8 cellular contexts compared by ENCODE assay signal in genomic region chr1:11806307-11806936, GRCh38. TPM values are rescaled to one million over a fixed set of nuclear protein-coding genes. Genes with fewer than 3 reads are reported as not detected.
DNase-seq lines count a peak whose midpoint lies in the region; ATAC-seq and TF ChIP-seq lines count a peak whose summit lies in the region.

No MANE protein-coding gene starts in this region.

- H3K9ac ChIP-seq in HUES6 (ENCODE audit: low read length) = peak overlapping the region; percentile 70

- intact Hi-C loops in left ventricle myocardium superior (cut with micrococcal nuclease) = no loop called here

- H3K4me3 ChIP-seq in HUES6 (ENCODE audit: low read depth, low read length) = peak overlapping the region; percentile 88
- H3K4me3 ChIP-seq in retinal pigment epithelial cell (ENCODE audit: low read length) = peak overlapping the region; percentile 52

- no peak for TF ChIP-seq CTCF in retinal pigment epithelial cell (conservative IDR thresholded peaks at IDR 0.05; ENCODE audit: low read depth, low read length)

- H3K27ac Mint-ChIP-seq in activated naive CD4-positive, alpha-beta T cell treated with anti-CD3 and anti-CD28 coated beads, Interleukin-2, amount 50 U/mL, for 72 hours = peak overlapping the region; percentile 90 to 97

- H3K36me3 ChIP-seq in HUES6 (ENCODE audit: control insufficient read depth, insufficient read depth, low read length) = peaks cover 43% of the 10 kb centered on the region

- peaks cover 5 to 15% of the 10 kb centered on the region in 2 donors for H3K36me3 Mint-ChIP-seq in activated naive CD4-positive, alpha-beta T cell treated with anti-CD3 and anti-CD28 coated beads, Interleukin-2, amount 50 U/mL, for 72 hours

- DNase-seq in NCI-H2081 (lab: John Stamatoyannopoulos, UW) = peak; percentile 78 to 81
- DNase-seq in NCI-H2081 treated with DMSO at 0.1 percent for 48 hours (lab: John Stamatoyannopoulos, UW) = no peak
- no peak for DNase-seq in activated naive CD4-positive, alpha-beta T cell treated with anti-CD3 and anti-CD28 coated beads, Interleukin-2, amount 50 U/mL, for 72 hours (ENCODE audit: low spot score in 2 of 2)
- no peak for DNase-seq in left ventricle myocardium superior
- no peak for DNase-seq in retinal pigment epithelial cell (ENCODE audit: low read depth)
- DNase-seq in ureter (ENCODE audit: low spot score) = no peak

- H3K27ac ChIP-seq in HUES6 (ENCODE audit: low read depth, low read length) = peak overlapping the region; percentile 35; the same call in 1 of the 2 replicates

- ATAC-seq in GM21529 (IDR thresholded peaks at IDR 0.05; ENCODE audit: unreplicated experiment) (peak; percentile 35), left ventricle myocardium superior (peak; percentile 43)
- ATAC-seq in activated naive CD4-positive, alpha-beta T cell treated with anti-CD3 and anti-CD28 coated beads, Interleukin-2, amount 50 U/mL, for 72 hours = peak; percentile 49 to 66

- H3K4me1 ChIP-seq in HUES6 (ENCODE audit: control insufficient read depth, insufficient read depth, low read length) = peaks cover 37% of the 10 kb centered on the region

- H3K9me3 Mint-ChIP-seq in activated naive CD4-positive, alpha-beta T cell treated with anti-CD3 and anti-CD28 coated beads, Interleukin-2, amount 50 U/mL, for 72 hours = no peaks in the 10 kb centered on the region

- H3K9me3 ChIP-seq in HUES6 (ENCODE audit: control insufficient read depth, insufficient read depth, low read depth, low read length) = no peaks in the 10 kb centered on the region

- H3K27me3 ChIP-seq in HUES6 (ENCODE audit: control insufficient read depth, insufficient read depth, low read length) = no peaks in the 10 kb centered on the region

RNA-seq across cellular contexts. Expression of gene CLCN6, which starts 0.4 kb away (rescaled TPM):
- 10 to 100 TPM; 14.8 to 16.6 TPM for total RNA-seq in activated naive CD4-positive, alpha-beta T cell treated with anti-CD3 and anti-CD28 coated beads, Interleukin-2, amount 50 U/mL, for 72 hours
- total RNA-seq in left ventricle myocardium superior = 15.4 TPM
- 25.9 TPM for total RNA-seq in ureter

RNA-seq across cellular contexts. Expression of gene MTHFR, which starts 0.7 kb away (rescaled TPM):
- 10 to 100 TPM; 14.8 to 18.2 TPM for total RNA-seq in activated naive CD4-positive, alpha-beta T cell treated with anti-CD3 and anti-CD28 coated beads, Interleukin-2, amount 50 U/mL, for 72 hours
- total RNA-seq in left ventricle myocardium superior = 37.9 TPM
- total RNA-seq in ureter = 55.4 TPM

RNA-seq across cellular contexts. Expression of gene NPPA, which starts 41.2 kb away (rescaled TPM):
- total RNA-seq in activated naive CD4-positive, alpha-beta T cell treated with anti-CD3 and anti-CD28 coated beads, Interleukin-2, amount 50 U/mL, for 72 hours = not detected
- total RNA-seq in left ventricle myocardium superior = 5.5 TPM
- not detected for total RNA-seq in ureter

RNA-seq across cellular contexts. Expression of gene C1orf167, which starts 44.4 kb away (rescaled TPM):
- total RNA-seq in activated naive CD4-positive, alpha-beta T cell treated with anti-CD3 and anti-CD28 coated beads, Interleukin-2, amount 50 U/mL, for 72 hours = not detected
- total RNA-seq in left ventricle myocardium superior = 2.1 TPM
- total RNA-seq in ureter = 0.68 TPM

RNA-seq across cellular contexts. Expression of gene NPPB, which starts 52.3 kb away (rescaled TPM):
- total RNA-seq in activated naive CD4-positive, alpha-beta T cell treated with anti-CD3 and anti-CD28 coated beads, Interleukin-2, amount 50 U/mL, for 72 hours = not detected
- total RNA-seq in left ventricle myocardium superior (not detected), ureter (not detected)

Comparison
In these comparisons a context has a peak if more than half of its experiments do, and no peak if none do; other contexts are left out.
1. DNase-seq: peak in NCI-H2081 (2 of 2); none in NCI-H2081 treated with DMSO at 0.1 percent for 48 hours (single experiment), activated naive CD4-positive, alpha-beta T cell treated with anti-CD3 and anti-CD28 coated beads, Interleukin-2, amount 50 U/mL, for 72 hours (0 of 2), left ventricle myocardium superior (single experiment), retinal pigment epithelial cell (single experiment) and ureter (single experiment).
2. Peak in every context shown above with its lines, with median percentiles within 50 percentile points of each other: ATAC-seq.